ENCODE assay signal across 15 cellular contexts in the genomic region with DNA sequence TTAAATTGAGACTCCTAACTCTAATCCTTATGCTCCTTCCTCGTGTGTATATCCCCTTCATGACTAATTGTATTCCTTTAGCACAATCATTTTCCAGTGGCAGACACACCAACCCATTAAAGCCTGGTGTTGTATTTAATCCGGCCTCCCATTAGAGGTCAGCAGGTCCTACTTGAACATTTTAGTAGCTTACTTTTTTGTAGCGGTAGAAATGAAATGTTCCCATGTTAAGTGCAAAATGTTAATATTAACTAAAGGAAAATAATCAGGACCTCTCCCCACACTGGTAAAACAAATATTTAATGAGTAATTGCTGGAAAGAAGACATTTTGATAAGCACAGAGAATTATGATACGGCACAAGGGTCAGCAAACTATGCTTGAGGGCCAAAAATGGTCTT. TPM values are rescaled to one million over a fixed set of nuclear protein-coding genes. Genes with fewer than 3 reads are reported as not detected.
DNase-seq lines count a peak whose midpoint lies in the region; ATAC-seq and TF ChIP-seq lines count a peak whose summit lies in the region.
"Had no signal": no experiment of that assay in that cellular context is flagged by ENCODE, and none has a peak within 500 bp of the region (broad histone marks: within the 10 kb centered on the region; RNA-seq: fewer than 3 reads in every experiment).

No MANE protein-coding gene starts in this region.

- peak overlapping the region; percentile 81; the same call in 1 of the 2 replicates for H3K4me2 ChIP-seq in GM23338

- H3K4me1 ChIP-seq in GM23338 (ENCODE audit: insufficient read depth), result peaks cover 48% of the 10 kb centered on the region
- peaks cover 14% of the 10 kb centered on the region for H3K4me1 ChIP-seq in Panc1 (ENCODE audit: control insufficient read depth, insufficient read depth, low read length)

- peaks cover 67% of the 10 kb centered on the region for H3K4me1 Mint-ChIP-seq in GM23338
- H3K4me1 Mint-ChIP-seq in stimulated activated naive CD8-positive, alpha-beta T cell treated with anti-CD3 and anti-CD28 coated beads, Interleukin-15, amount 100 ng/mL, for 72 hours, result peaks cover 72% of the 10 kb centered on the region

- intact Hi-C loops in Panc1 (cut with micrococcal nuclease; ENCODE audit: unreplicated experiment), result loop anchor here (10.0 kb wide), 1 partner anchor 77 kb away; no protein-coding TSS in a partner anchor

- DNase-seq in GM23338 (ENCODE audit: low spot score) (no peak), Panc1 (ENCODE audit: low read depth, low spot score) (no peak), epithelial cell of esophagus (ENCODE audit: low read depth) (peak; percentile 34), retinal pigment epithelial cell (ENCODE audit: low read depth) (peak; percentile 57), dedifferentiated amniotic fluid mesenchymal stem cell (ENCODE audit: extremely low spot score) (no peak), inferior parietal cortex (ENCODE audit: extremely low spot score) (no peak)
- DNase-seq in stimulated activated CD4-positive, alpha-beta T cell treated with anti-CD3 and anti-CD28 coated beads, Interleukin-2, amount 100 ng/mL, for 24 hours, result no peak
- DNase-seq in stimulated activated naive CD8-positive, alpha-beta T cell treated with anti-CD3 and anti-CD28 coated beads, Interleukin-15, amount 100 ng/mL, for 72 hours, result no peak
- DNase-seq: activated naive CD4-positive, alpha-beta T cell treated with anti-CD3 and anti-CD28 coated beads, Interleukin-2, amount 50 U/mL, for 16 hours; HFFc6; midbrain; NCI-H146; NCI-H510A had no signal

- TF ChIP-seq CTCF in GM23338 (conservative IDR thresholded peaks at IDR 0.05; ENCODE audit: low read depth in 2 of 2) (no peak), Panc1 (IDR thresholded peaks at IDR 0.05) (peak; percentile 8; the same call in 1 of the 2 replicates), epithelial cell of esophagus (IDR thresholded peaks at IDR 0.05; ENCODE audit: insufficient read depth, low read depth, low read length, missing control alignments) (no peak), retinal pigment epithelial cell (conservative IDR thresholded peaks at IDR 0.05; ENCODE audit: low read depth, low read length) (no peak)

- no peak overlapping the region for H2AFZ ChIP-seq in GM23338

- ATAC-seq in GM23338 (no peak), Panc1 (no peak)
- ATAC-seq in stimulated activated naive CD8-positive, alpha-beta T cell treated with anti-CD3 and anti-CD28 coated beads, Interleukin-15, amount 100 ng/mL, for 72 hours, result no peak
- ATAC-seq: activated CD4-positive, CD25-positive, alpha-beta regulatory T cell treated with anti-CD3 and anti-CD28 coated beads, Interleukin-2, amount 50 U/mL, for 24 hours had no signal

- H3K9me3 ChIP-seq in Panc1 (ENCODE audit: control insufficient read depth, insufficient read depth, low read depth, low read length), result no peaks in the 10 kb centered on the region

- CTCF ChIA-PET in Panc1 (lab: Charles Lee), result no interaction called here

- H3K27ac Mint-ChIP-seq in GM23338, result peak overlapping the region; percentile 38; the same call in 1 of the 2 replicates
- H3K27ac Mint-ChIP-seq in stimulated activated naive CD8-positive, alpha-beta T cell treated with anti-CD3 and anti-CD28 coated beads, Interleukin-15, amount 100 ng/mL, for 72 hours, result no peak overlapping the region
- H3K27ac Mint-ChIP-seq: HFFc6; T-helper 2 cell treated with Interferon-gamma antibody and Interleukin-4, amounts not matched to agents 5 μg/mL and 100 μg/mL, for 36 hours had no signal

- H3K4me3 Mint-ChIP-seq in GM23338, result peak overlapping the region; percentile 45; the same call in 2 of the 3 replicates
- H3K4me3 Mint-ChIP-seq in stimulated activated naive CD8-positive, alpha-beta T cell treated with anti-CD3 and anti-CD28 coated beads, Interleukin-15, amount 100 ng/mL, for 72 hours, result no peak overlapping the region
- H3K4me3 Mint-ChIP-seq: HFFc6; T-helper 2 cell treated with Interferon-gamma antibody and Interleukin-4, amounts not matched to agents 5 μg/mL and 100 μg/mL, for 36 hours had no signal

- peaks cover 10% of the 10 kb centered on the region for H3K27me3 Mint-ChIP-seq in GM23338 (ENCODE audit: insufficient read depth, low read depth, poor library complexity)
- no peaks in the 10 kb centered on the region for H3K27me3 Mint-ChIP-seq in stimulated activated naive CD8-positive, alpha-beta T cell treated with anti-CD3 and anti-CD28 coated beads, Interleukin-15, amount 100 ng/mL, for 72 hours

- H3K27ac ChIP-seq in GM23338 (ENCODE audit: low read depth), result no peak overlapping the region
- 0 out of 2 replicates have a peak overlapping the region, but pooled peaks have one; percentile 12 for H3K27ac ChIP-seq in Panc1 (ENCODE audit: low read length)

- H3K36me3 ChIP-seq in GM23338 (ENCODE audit: insufficient read depth) (no peaks in the 10 kb centered on the region), Panc1 (ENCODE audit: control insufficient read depth, insufficient read depth, low read length) (peaks cover 7% of the 10 kb centered on the region; the same call in 1 of the 2 replicates)

- H3K36me3 Mint-ChIP-seq in GM23338 (ENCODE audit: low read depth), result peaks cover 2% of the 10 kb centered on the region; the same call in 1 of the 3 replicates

- no peaks in the 10 kb centered on the region for H3K9me2 ChIP-seq in GM23338 (ENCODE audit: insufficient read depth)

- no peaks in the 10 kb centered on the region for H3K27me3 ChIP-seq in GM23338 (ENCODE audit: insufficient read depth)
- no peaks in the 10 kb centered on the region for H3K27me3 ChIP-seq in Panc1 (ENCODE audit: control insufficient read depth, insufficient read depth, low read length)

- peaks cover 7% of the 10 kb centered on the region for H3F3A ChIP-seq in GM23338 (replicated peaks; ENCODE audit: low read depth)

- no peak overlapping the region for H3K4me3 ChIP-seq in GM23338
- no peak overlapping the region for H3K4me3 ChIP-seq in Panc1 (ENCODE audit: low read depth in 2 of 2, low read length in 2 of 2)
- H3K4me3 ChIP-seq in epithelial cell of esophagus (ENCODE audit: low read length), result no peak overlapping the region
- no peak overlapping the region for H3K4me3 ChIP-seq in retinal pigment epithelial cell (ENCODE audit: low read length)

- POLR2A ChIA-PET in Panc1 (lab: Charles Lee), result no interaction called here

- no TSS peak for BruUV-seq in Panc1 (replicated peaks; lab: Mats Ljungman, UMichigan)

- H3K79me2 ChIP-seq in GM23338 (replicated peaks; ENCODE audit: insufficient read depth), result peaks cover 72% of the 10 kb centered on the region

- peaks cover 8% of the 10 kb centered on the region; the same call in 1 of the 2 replicates for H4K20me1 ChIP-seq in GM23338 (replicated peaks; ENCODE audit: insufficient read depth)

- in situ Hi-C loops in Panc1 (cut with HindIII; ENCODE audit: low pct_unique_long_range_greater_than_20kb, low sequenced_read_pairs), result no loop called here

- no peaks in the 10 kb centered on the region for H3K9me3 Mint-ChIP-seq in GM23338
- H3K9me3 Mint-ChIP-seq in stimulated activated naive CD8-positive, alpha-beta T cell treated with anti-CD3 and anti-CD28 coated beads, Interleukin-15, amount 100 ng/mL, for 72 hours, result no peaks in the 10 kb centered on the region
- H3K9me3 Mint-ChIP-seq: HFFc6; T-helper 2 cell treated with Interferon-gamma antibody and Interleukin-4, amounts not matched to agents 5 μg/mL and 100 μg/mL, for 36 hours had no signal

TF ChIP-seq in GM23338, 12 proteins besides CTCF, POLR2A, EP300 and RAD21 (continues in another document):
- TF ChIP-seq EZH2 (IDR thresholded peaks at IDR 0.05; ENCODE audit: low read depth, unreplicated experiment), result no peak
- no peak for TF ChIP-seq NANOG (IDR thresholded peaks at IDR 0.05; ENCODE audit: borderline replicate concordance)
- TF ChIP-seq ZNF114 (CRISPR knock-in tag; IDR thresholded peaks at IDR 0.05), result no peak
- TF ChIP-seq, protein P1, sequence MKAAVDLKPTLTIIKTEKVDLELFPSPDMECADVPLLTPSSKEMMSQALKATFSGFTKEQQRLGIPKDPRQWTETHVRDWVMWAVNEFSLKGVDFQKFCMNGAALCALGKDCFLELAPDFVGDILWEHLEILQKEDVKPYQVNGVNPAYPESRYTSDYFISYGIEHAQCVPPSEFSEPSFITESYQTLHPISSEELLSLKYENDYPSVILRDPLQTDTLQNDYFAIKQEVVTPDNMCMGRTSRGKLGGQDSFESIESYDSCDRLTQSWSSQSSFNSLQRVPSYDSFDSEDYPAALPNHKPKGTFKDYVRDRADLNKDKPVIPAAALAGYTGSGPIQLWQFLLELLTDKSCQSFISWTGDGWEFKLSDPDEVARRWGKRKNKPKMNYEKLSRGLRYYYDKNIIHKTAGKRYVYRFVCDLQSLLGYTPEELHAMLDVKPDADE (IDR thresholded peaks at IDR 0.05), result no peak
- TF ChIP-seq, protein P2, sequence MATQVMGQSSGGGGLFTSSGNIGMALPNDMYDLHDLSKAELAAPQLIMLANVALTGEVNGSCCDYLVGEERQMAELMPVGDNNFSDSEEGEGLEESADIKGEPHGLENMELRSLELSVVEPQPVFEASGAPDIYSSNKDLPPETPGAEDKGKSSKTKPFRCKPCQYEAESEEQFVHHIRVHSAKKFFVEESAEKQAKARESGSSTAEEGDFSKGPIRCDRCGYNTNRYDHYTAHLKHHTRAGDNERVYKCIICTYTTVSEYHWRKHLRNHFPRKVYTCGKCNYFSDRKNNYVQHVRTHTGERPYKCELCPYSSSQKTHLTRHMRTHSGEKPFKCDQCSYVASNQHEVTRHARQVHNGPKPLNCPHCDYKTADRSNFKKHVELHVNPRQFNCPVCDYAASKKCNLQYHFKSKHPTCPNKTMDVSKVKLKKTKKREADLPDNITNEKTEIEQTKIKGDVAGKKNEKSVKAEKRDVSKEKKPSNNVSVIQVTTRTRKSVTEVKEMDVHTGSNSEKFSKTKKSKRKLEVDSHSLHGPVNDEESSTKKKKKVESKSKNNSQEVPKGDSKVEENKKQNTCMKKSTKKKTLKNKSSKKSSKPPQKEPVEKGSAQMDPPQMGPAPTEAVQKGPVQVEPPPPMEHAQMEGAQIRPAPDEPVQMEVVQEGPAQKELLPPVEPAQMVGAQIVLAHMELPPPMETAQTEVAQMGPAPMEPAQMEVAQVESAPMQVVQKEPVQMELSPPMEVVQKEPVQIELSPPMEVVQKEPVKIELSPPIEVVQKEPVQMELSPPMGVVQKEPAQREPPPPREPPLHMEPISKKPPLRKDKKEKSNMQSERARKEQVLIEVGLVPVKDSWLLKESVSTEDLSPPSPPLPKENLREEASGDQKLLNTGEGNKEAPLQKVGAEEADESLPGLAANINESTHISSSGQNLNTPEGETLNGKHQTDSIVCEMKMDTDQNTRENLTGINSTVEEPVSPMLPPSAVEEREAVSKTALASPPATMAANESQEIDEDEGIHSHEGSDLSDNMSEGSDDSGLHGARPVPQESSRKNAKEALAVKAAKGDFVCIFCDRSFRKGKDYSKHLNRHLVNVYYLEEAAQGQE (IDR thresholded peaks at IDR 0.05; ENCODE audit: unreplicated experiment), result no peak
- no peak for TF ChIP-seq CREB1 (CRISPR knock-in tag; IDR thresholded peaks at IDR 0.05; ENCODE audit: low read depth)
- no peak for TF ChIP-seq ZNF331 (CRISPR knock-in tag; IDR thresholded peaks at IDR 0.05; ENCODE audit: low read depth)
- TF ChIP-seq EZH2phosphoT487 (IDR thresholded peaks at IDR 0.05; ENCODE audit: unreplicated experiment), result no peak

RNA-seq across cellular contexts. Expression of a gene that starts 3.4 kb away (rescaled TPM):
- total RNA-seq in GM23338 (2014; rRNA removed; shearing (Covaris generic)), result 17.5 and 19.1 TPM in 2 replicates
- polyA plus RNA-seq in GM23338 (2016; fragmentation: Nextera tagmentation; extraction: Ambion mirVana), result 9.9 TPM in 2 replicates
- total RNA-seq in Panc1 (2021; ENCODE audit: unreplicated experiment), result 4.5 TPM
- polyA plus RNA-seq in Panc1 (2012; ENCODE audit: insufficient read length), result 3.9 TPM

Comparison
In these comparisons a context has a peak if more than half of its experiments do, and no peak if none do; other contexts are left out.
1. DNase-seq: peak in epithelial cell of esophagus (single experiment) and retinal pigment epithelial cell (single experiment); none in GM23338 (single experiment), Panc1 (single experiment), stimulated activated CD4-positive, alpha-beta T cell treated with anti-CD3 and anti-CD28 coated beads, Interleukin-2, amount 100 ng/mL, for 24 hours (0 of 2), stimulated activated naive CD8-positive, alpha-beta T cell treated with anti-CD3 and anti-CD28 coated beads, Interleukin-15, amount 100 ng/mL, for 72 hours (0 of 2), dedifferentiated amniotic fluid mesenchymal stem cell (single experiment) and inferior parietal cortex (single experiment).